8 cellular contexts compared by ENCODE assay signal in genomic region chr13:88919970-88920628, GRCh38.
DNase-seq lines count a peak whose midpoint lies in the region; ATAC-seq and TF ChIP-seq lines count a peak whose summit lies in the region.
"Had no signal": no experiment of that assay in that cellular context is flagged by ENCODE, and none has a peak within 500 bp of the region (broad histone marks: within the 10 kb centered on the region; RNA-seq: fewer than 3 reads in every experiment).

No MANE protein-coding gene starts in this region.

- no peaks in the 10 kb centered on the region for H3K9me3 ChIP-seq in OCI-LY3 (ENCODE audit: insufficient read depth, low read length)
- H3K9me3 ChIP-seq in sigmoid colon, result peaks cover 0 to 4% (median 1%) of the 10 kb centered on the region in 4 donors
- H3K9me3 ChIP-seq: MG63 had no signal

- no peaks in the 10 kb centered on the region for H3K27me3 ChIP-seq in OCI-LY3 (ENCODE audit: low read depth, low read length)
- H3K27me3 ChIP-seq in sigmoid colon, result no peaks in the 10 kb centered on the region
- H3K27me3 ChIP-seq: MG63 had no signal

- H3K9ac ChIP-seq in OCI-LY3 (ENCODE audit: low read length), result no peak overlapping the region

- peak overlapping the region; percentile 26; the same call in 1 of the 2 replicates for H3K4me2 ChIP-seq in OCI-LY3 (ENCODE audit: low read length)

- ATAC-seq in GM19372 (IDR thresholded peaks at IDR 0.05; ENCODE audit: low read depth, unreplicated experiment), result peak; percentile 69
- peak; percentile 59 for ATAC-seq in HG03060 (IDR thresholded peaks at IDR 0.05; ENCODE audit: low read depth, unreplicated experiment)
- no peak for ATAC-seq in GM18867 (IDR thresholded peaks at IDR 0.05; ENCODE audit: unreplicated experiment)

- no peaks in the 10 kb centered on the region for H3K79me2 ChIP-seq in OCI-LY3 (ENCODE audit: low read length)

- WGBS in sigmoid colon, 2 donors, result 47 to 85% methylated on average over 3 of the region's 3 CpGs

- H3K27ac ChIP-seq in OCI-LY3 (ENCODE audit: low read length) (no peak overlapping the region; the same call in 1 of the 2 replicates), sigmoid colon (no peak overlapping the region)

- H3K4me1 ChIP-seq in OCI-LY3 (ENCODE audit: low read length) (peaks cover 11% of the 10 kb centered on the region), sigmoid colon (no peaks in the 10 kb centered on the region)

- H4K20me1 ChIP-seq in OCI-LY3 (ENCODE audit: insufficient read depth, low read length), result no peaks in the 10 kb centered on the region

- intact Hi-C loops in sigmoid colon (cut with DNase I), result no loop called here
- intact Hi-C loops in cardiac septum (cut with DNase I), result no loop called here

- H2AFZ ChIP-seq in OCI-LY3 (ENCODE audit: low read depth, low read length), result 0 out of 2 replicates have a peak overlapping the region, but pooled peaks have one; percentile 18

- no peak for TF ChIP-seq POLR2A in sigmoid colon (IDR thresholded peaks at IDR 0.05)

- TF ChIP-seq EP300 in sigmoid colon (IDR thresholded peaks at IDR 0.05), result no peak

- TF ChIP-seq CTCF in OCI-LY3 (IDR thresholded peaks at IDR 0.05; ENCODE audit: low read depth, low read length) (no peak), sigmoid colon (IDR thresholded peaks at IDR 0.05) (no peak)

- DNase-seq in stimulated activated CD4-positive, alpha-beta T cell treated with anti-CD3 and anti-CD28 coated beads, Interleukin-15, amount 100 ng/mL, for 48 hours (ENCODE audit: low read depth in 2 of 2), result peak; percentile 6 to 23
- DNase-seq in sigmoid colon (no peak), cardiac septum (ENCODE audit: low spot score) (no peak)
- DNase-seq: MG63 had no signal

- H3K4me3 ChIP-seq in OCI-LY3 (ENCODE audit: low read length) (no peak overlapping the region), sigmoid colon (no peak overlapping the region)
- H3K4me3 ChIP-seq: MG63 had no signal

- H3K36me3 ChIP-seq in OCI-LY3 (replicated peaks; ENCODE audit: low read depth, low read length) (peaks cover 2% of the 10 kb centered on the region), sigmoid colon (no peaks in the 10 kb centered on the region)
- H3K36me3 ChIP-seq: MG63 had no signal

Comparison
In these comparisons a context has a peak if more than half of its experiments do, and no peak if none do; other contexts are left out.
1. DNase-seq: peak in stimulated activated CD4-positive, alpha-beta T cell treated with anti-CD3 and anti-CD28 coated beads, Interleukin-15, amount 100 ng/mL, for 48 hours (2 of 2); none in sigmoid colon (single experiment) and cardiac septum (single experiment).